ENCODE assay signal across 8 cellular contexts in genomic region chr10:73117976-73118743, GRCh38. TPM values are rescaled to one million over a fixed set of nuclear protein-coding genes. Genes with fewer than 3 reads are reported as not detected.
A peak's percentile ranks its signal among the peaks of the same experiment; 100 is the strongest.
DNase-seq lines count a peak whose midpoint lies in the region; ATAC-seq and TF ChIP-seq lines count a peak whose summit lies in the region.

No MANE protein-coding gene starts in this region.

- H3K4me3 ChIP-seq in BE2C (ENCODE audit: low read depth, low read length): no peak overlapping the region

- no peaks in the 10 kb centered on the region for H3K36me3 Mint-ChIP-seq in activated T-cell treated with anti-CD3 and anti-CD28 coated beads, Interleukin-2, amount 50 U/mL, for 72 hours (ENCODE audit: insufficient read depth in 2 of 2)
- peaks cover 9% of the 10 kb centered on the region for H3K36me3 Mint-ChIP-seq in activated T-cell treated with anti-CD3 and anti-CD28 coated beads, Interleukin-2, amount 50 U/mL, for 4 hours (ENCODE audit: insufficient read depth)

- ATAC-seq in activated T-cell treated with anti-CD3 and anti-CD28 coated beads, Interleukin-2, amount 50 U/mL, for 72 hours (replicated peaks in 1 of 2): no peak
- no peak for ATAC-seq in activated T-cell treated with anti-CD3 and anti-CD28 coated beads, Interleukin-2, amount 50 U/mL, for 4 hours
- ATAC-seq in HG03095 (IDR thresholded peaks at IDR 0.05; ENCODE audit: unreplicated experiment): peak; percentile 87

- no peak for DNase-seq in activated T-cell treated with anti-CD3 and anti-CD28 coated beads, Interleukin-2, amount 50 U/mL, for 72 hours
- no peak for DNase-seq in activated T-cell treated with anti-CD3 and anti-CD28 coated beads, Interleukin-2, amount 50 U/mL, for 4 hours
- peak; percentile 86 for DNase-seq in myocyte (ENCODE audit: low read depth)
- no peak for DNase-seq in HuH-7.5 (ENCODE audit: low spot score)
- DNase-seq in NCI-H526 treated with DMSO at 0.1 percent for 48 hours (lab: John Stamatoyannopoulos, UW): no peak
- DNase-seq in BE2C: no peak

- H3K9me3 Mint-ChIP-seq in activated T-cell treated with anti-CD3 and anti-CD28 coated beads, Interleukin-2, amount 50 U/mL, for 72 hours: no peaks in the 10 kb centered on the region
- H3K9me3 Mint-ChIP-seq in activated T-cell treated with anti-CD3 and anti-CD28 coated beads, Interleukin-2, amount 50 U/mL, for 4 hours: no peaks in the 10 kb centered on the region

- no peaks in the 10 kb centered on the region for H3K27me3 ChIP-seq in BE2C

- H3K27me3 Mint-ChIP-seq in activated T-cell treated with anti-CD3 and anti-CD28 coated beads, Interleukin-2, amount 50 U/mL, for 72 hours (ENCODE audit: low read depth): no peaks in the 10 kb centered on the region
- H3K27me3 Mint-ChIP-seq in activated T-cell treated with anti-CD3 and anti-CD28 coated beads, Interleukin-2, amount 50 U/mL, for 4 hours (ENCODE audit: low read depth): no peaks in the 10 kb centered on the region

- H3K27ac ChIP-seq in angular gyrus (ENCODE audit: low read depth, low read length): peak overlapping the region; percentile 30

- H3K9me3 ChIP-seq in BE2C: no peaks in the 10 kb centered on the region

- no peaks in the 10 kb centered on the region; the same call in none of the 2 replicates for H3K36me3 ChIP-seq in BE2C

- peak overlapping the region; percentile 57 for H3K27ac Mint-ChIP-seq in activated T-cell treated with anti-CD3 and anti-CD28 coated beads, Interleukin-2, amount 50 U/mL, for 72 hours

- no peak overlapping the region for H3K4me3 Mint-ChIP-seq in activated T-cell treated with anti-CD3 and anti-CD28 coated beads, Interleukin-2, amount 50 U/mL, for 72 hours
- no peak overlapping the region for H3K4me3 Mint-ChIP-seq in activated T-cell treated with anti-CD3 and anti-CD28 coated beads, Interleukin-2, amount 50 U/mL, for 4 hours

- no peaks in the 10 kb centered on the region for H3K4me1 ChIP-seq in BE2C

- peaks cover 3% of the 10 kb centered on the region for H3K4me1 Mint-ChIP-seq in activated T-cell treated with anti-CD3 and anti-CD28 coated beads, Interleukin-2, amount 50 U/mL, for 72 hours (ENCODE audit: low read depth)
- no peaks in the 10 kb centered on the region for H3K4me1 Mint-ChIP-seq in activated T-cell treated with anti-CD3 and anti-CD28 coated beads, Interleukin-2, amount 50 U/mL, for 4 hours (ENCODE audit: low read depth)

- no peak for TF ChIP-seq CTCF in BE2C (IDR thresholded peaks at IDR 0.05; ENCODE audit: low read depth, low read length)

RNA-seq across cellular contexts. Expression of gene NUDT13, which starts 7.9 kb away (rescaled TPM):
- 1 to 10 TPM in 1 of 2 donors, under 1 TPM in 1; 0.60 to 1.3 TPM for total RNA-seq in activated T-cell treated with anti-CD3 and anti-CD28 coated beads, Interleukin-2, amount 50 U/mL, for 72 hours
- total RNA-seq in activated T-cell treated with anti-CD3 and anti-CD28 coated beads, Interleukin-2, amount 50 U/mL, for 4 hours: 1 to 10 TPM in 1 of 3 donors, under 1 TPM in 2; 0.68 to 1.3 (median 0.76) TPM
- 2.6 and 4.6 TPM in 2 replicates for total RNA-seq in myocyte
- polyA plus RNA-seq in myocyte (2012): 2.9 TPM
- polyA plus RNA-seq in BE2C (2012; ENCODE audit: insufficient read depth, insufficient read length, low read depth): 1.7 TPM

RNA-seq across cellular contexts. Expression of gene P4HA1, which starts 21.5 kb away (rescaled TPM):
- total RNA-seq in activated T-cell treated with anti-CD3 and anti-CD28 coated beads, Interleukin-2, amount 50 U/mL, for 72 hours: 10 to 100 TPM; 20.5 to 28.8 TPM
- total RNA-seq in activated T-cell treated with anti-CD3 and anti-CD28 coated beads, Interleukin-2, amount 50 U/mL, for 4 hours: 10 to 100 TPM; 19.8 to 23.8 (median 21.5) TPM
- 134 and 179 TPM in 2 replicates for total RNA-seq in myocyte
- polyA plus RNA-seq in myocyte (2012): 125 TPM
- polyA plus RNA-seq in BE2C (2012; ENCODE audit: insufficient read depth, insufficient read length, low read depth): 3.3 TPM

RNA-seq across cellular contexts. Expression of gene ECD, which starts 49.6 kb away (rescaled TPM):
- 10 to 100 TPM; 31.9 to 32.8 TPM for total RNA-seq in activated T-cell treated with anti-CD3 and anti-CD28 coated beads, Interleukin-2, amount 50 U/mL, for 72 hours
- total RNA-seq in activated T-cell treated with anti-CD3 and anti-CD28 coated beads, Interleukin-2, amount 50 U/mL, for 4 hours: 10 to 100 TPM; 37.4 to 38.9 (median 37.9) TPM
- total RNA-seq in myocyte: 31.3 and 32.7 TPM in 2 replicates
- 16.6 TPM for polyA plus RNA-seq in myocyte (2012)
- 42.1 TPM for polyA plus RNA-seq in BE2C (2012; ENCODE audit: insufficient read depth, insufficient read length, low read depth)

RNA-seq across cellular contexts. Expression of gene FAM149B1, which starts 49.8 kb away (rescaled TPM):
- 10 to 100 TPM; 13.9 to 16.1 TPM for total RNA-seq in activated T-cell treated with anti-CD3 and anti-CD28 coated beads, Interleukin-2, amount 50 U/mL, for 72 hours
- 1 to 10 TPM; 4.2 to 6.0 (median 5.1) TPM for total RNA-seq in activated T-cell treated with anti-CD3 and anti-CD28 coated beads, Interleukin-2, amount 50 U/mL, for 4 hours
- total RNA-seq in myocyte: 15.9 and 16.5 TPM in 2 replicates
- polyA plus RNA-seq in myocyte (2012): 21.8 TPM
- polyA plus RNA-seq in BE2C (2012; ENCODE audit: insufficient read depth, insufficient read length, low read depth): 15.5 TPM
